In genomic region chr2:145682536-145683157, GRCh38 we compare ENCODE assay signal across 2 cellular contexts.
TF ChIP-seq lines count a peak whose summit lies in the region.

No MANE protein-coding gene starts in this region.

TF ChIP-seq in SK-N-SH, 30 proteins besides CTCF, POLR2A, EP300 and RAD21 (continued from another document):
- TF ChIP-seq ZBTB33 (IDR thresholded peaks at IDR 0.05; ENCODE audit: borderline replicate concordance, low read depth): no peak
- TF ChIP-seq MEF2A (IDR thresholded peaks at IDR 0.05; ENCODE audit: borderline replicate concordance, low read depth): no peak
- no peak for TF ChIP-seq GATA2 (CRISPR knock-in tag; IDR thresholded peaks at IDR 0.05)
- no peak for TF ChIP-seq JUND (IDR thresholded peaks at IDR 0.05)
- TF ChIP-seq FOXM1 (IDR thresholded peaks at IDR 0.05; ENCODE audit: low read depth): no peak
- no peak for TF ChIP-seq YY1 (IDR thresholded peaks at IDR 0.05; ENCODE audit: low read depth)
- TF ChIP-seq IRF3 (IDR thresholded peaks at IDR 0.05; ENCODE audit: low read depth, low read length): no peak
- TF ChIP-seq SIN3A (IDR thresholded peaks at IDR 0.05; ENCODE audit: borderline replicate concordance, low read depth, low read length): no peak
- no peak for TF ChIP-seq USF1 (IDR thresholded peaks at IDR 0.05; ENCODE audit: borderline replicate concordance, low read depth)
- TF ChIP-seq, protein P1, sequence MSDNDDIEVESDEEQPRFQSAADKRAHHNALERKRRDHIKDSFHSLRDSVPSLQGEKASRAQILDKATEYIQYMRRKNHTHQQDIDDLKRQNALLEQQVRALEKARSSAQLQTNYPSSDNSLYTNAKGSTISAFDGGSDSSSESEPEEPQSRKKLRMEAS (IDR thresholded peaks at IDR 0.05; ENCODE audit: low read depth): no peak
- no peak for TF ChIP-seq SMC3 (IDR thresholded peaks at IDR 0.05; ENCODE audit: low read depth, low read length)
- TF ChIP-seq TCF12 (IDR thresholded peaks at IDR 0.05): no peak
- no peak for TF ChIP-seq USF2 (IDR thresholded peaks at IDR 0.05; ENCODE audit: borderline replicate concordance, low read depth, low read length)
- no peak for TF ChIP-seq REST (IDR thresholded peaks at IDR 0.05; ENCODE audit: low read depth, low read length)

TF ChIP-seq in SK-N-SH treated with all-trans-retinoic acid at 6 μM for 48 hours, 23 proteins besides CTCF, POLR2A, EP300 and RAD21 (continued from another document):
- TF ChIP-seq, protein P2, sequence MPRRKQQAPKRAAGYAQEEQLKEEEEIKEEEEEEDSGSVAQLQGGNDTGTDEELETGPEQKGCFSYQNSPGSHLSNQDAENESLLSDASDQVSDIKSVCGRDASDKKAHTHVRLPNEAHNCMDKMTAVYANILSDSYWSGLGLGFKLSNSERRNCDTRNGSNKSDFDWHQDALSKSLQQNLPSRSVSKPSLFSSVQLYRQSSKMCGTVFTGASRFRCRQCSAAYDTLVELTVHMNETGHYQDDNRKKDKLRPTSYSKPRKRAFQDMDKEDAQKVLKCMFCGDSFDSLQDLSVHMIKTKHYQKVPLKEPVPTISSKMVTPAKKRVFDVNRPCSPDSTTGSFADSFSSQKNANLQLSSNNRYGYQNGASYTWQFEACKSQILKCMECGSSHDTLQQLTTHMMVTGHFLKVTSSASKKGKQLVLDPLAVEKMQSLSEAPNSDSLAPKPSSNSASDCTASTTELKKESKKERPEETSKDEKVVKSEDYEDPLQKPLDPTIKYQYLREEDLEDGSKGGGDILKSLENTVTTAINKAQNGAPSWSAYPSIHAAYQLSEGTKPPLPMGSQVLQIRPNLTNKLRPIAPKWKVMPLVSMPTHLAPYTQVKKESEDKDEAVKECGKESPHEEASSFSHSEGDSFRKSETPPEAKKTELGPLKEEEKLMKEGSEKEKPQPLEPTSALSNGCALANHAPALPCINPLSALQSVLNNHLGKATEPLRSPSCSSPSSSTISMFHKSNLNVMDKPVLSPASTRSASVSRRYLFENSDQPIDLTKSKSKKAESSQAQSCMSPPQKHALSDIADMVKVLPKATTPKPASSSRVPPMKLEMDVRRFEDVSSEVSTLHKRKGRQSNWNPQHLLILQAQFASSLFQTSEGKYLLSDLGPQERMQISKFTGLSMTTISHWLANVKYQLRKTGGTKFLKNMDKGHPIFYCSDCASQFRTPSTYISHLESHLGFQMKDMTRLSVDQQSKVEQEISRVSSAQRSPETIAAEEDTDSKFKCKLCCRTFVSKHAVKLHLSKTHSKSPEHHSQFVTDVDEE (CRISPR knock-in tag; IDR thresholded peaks at IDR 0.05): no peak
- TF ChIP-seq ZNF8 (CRISPR knock-in tag; IDR thresholded peaks at IDR 0.05): no peak
